Comparison of ENCODE assay signal across 1 cellular context in the genomic region with DNA sequence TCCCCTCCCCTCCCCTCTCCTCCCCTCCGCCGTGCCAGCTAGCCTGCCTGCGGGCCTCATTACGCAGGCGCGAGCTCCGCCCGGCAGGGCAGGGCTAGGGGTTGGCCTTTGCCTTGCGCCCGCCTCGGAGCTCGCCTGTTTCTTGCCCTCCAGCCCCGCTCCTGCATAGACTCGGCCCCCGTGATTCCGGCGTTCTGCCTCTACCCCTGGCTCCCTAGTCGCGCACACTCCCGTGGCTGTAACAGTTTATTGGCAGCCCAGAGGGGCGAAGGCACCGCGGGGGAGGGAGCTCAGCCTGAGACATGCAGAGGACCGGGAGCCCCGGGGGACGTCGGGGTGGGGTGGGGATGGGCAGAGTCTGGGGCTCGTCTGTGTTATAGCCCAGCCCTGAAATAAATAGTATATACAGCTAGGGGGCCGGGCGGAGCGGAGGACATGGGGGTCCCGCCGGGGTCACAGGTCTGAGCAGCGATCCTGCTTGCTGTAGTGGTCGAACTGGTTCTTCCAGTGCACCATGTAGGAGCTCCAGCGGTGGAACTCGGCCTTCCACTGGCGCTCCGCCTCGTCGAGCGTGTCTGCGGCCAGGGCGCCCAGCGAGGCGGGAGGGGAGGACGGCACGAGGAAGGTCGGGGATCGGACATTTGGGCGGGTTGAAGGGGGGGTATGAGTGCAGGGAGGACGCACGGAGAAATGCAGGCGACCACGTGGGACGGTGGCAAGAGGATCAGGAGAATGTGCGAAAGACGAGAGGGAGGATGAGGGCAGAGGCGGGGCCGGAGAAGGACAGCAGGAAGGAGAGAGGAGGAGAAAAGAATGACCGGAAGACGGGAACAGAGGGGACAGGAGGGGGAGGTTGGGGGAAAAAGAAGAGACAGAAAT.
A peak's percentile ranks its signal among the peaks of the same experiment; 100 is the strongest.
TF ChIP-seq lines count a peak whose summit lies in the region.

No MANE protein-coding gene starts in this region.

TF ChIP-seq in K562, 482 proteins besides CTCF, POLR2A, EP300 and RAD21 (continued from another document):
- TF ChIP-seq RREB1 (CRISPR knock-in tag; IDR thresholded peaks at IDR 0.05) (no peak; the same call in 1 of the 2 replicates), PTRF (tag; IDR thresholded peaks at IDR 0.05) (no peak), TRIM24 (IDR thresholded peaks at IDR 0.05) (peak; percentile 45), HMGXB4 (CRISPR knock-in tag; IDR thresholded peaks at IDR 0.05) (no peak), ZNF699 (CRISPR knock-in tag; IDR thresholded peaks at IDR 0.05; ENCODE audit: insufficient replicate concordance) (no peak), KDM5B (IDR thresholded peaks at IDR 0.05; ENCODE audit: insufficient replicate concordance, low read depth, low read length) (peak; percentile 74), HDAC1 (IDR thresholded peaks at IDR 0.05) (peak in 1 of 2 experiments; percentile 98; a peak in 2 of 4 replicates), USF1 (CRISPR knock-in tag; IDR thresholded peaks at IDR 0.05) (peak; percentile 69), TCF7L2 (IDR thresholded peaks at IDR 0.05; ENCODE audit: low read depth, low read length) (no peak), POLR2AphosphoS5 (IDR thresholded peaks at IDR 0.05; ENCODE audit: control insufficient read depth, insufficient read depth, low read depth, low read length) (peak; percentile 70; the same call in 1 of the 2 replicates)
- TF ChIP-seq, protein P1, sequence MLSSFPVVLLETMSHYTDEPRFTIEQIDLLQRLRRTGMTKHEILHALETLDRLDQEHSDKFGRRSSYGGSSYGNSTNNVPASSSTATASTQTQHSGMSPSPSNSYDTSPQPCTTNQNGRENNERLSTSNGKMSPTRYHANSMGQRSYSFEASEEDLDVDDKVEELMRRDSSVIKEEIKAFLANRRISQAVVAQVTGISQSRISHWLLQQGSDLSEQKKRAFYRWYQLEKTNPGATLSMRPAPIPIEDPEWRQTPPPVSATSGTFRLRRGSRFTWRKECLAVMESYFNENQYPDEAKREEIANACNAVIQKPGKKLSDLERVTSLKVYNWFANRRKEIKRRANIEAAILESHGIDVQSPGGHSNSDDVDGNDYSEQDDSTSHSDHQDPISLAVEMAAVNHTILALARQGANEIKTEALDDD (IDR thresholded peaks at IDR 0.05): no peak
- TF ChIP-seq, protein P2, sequence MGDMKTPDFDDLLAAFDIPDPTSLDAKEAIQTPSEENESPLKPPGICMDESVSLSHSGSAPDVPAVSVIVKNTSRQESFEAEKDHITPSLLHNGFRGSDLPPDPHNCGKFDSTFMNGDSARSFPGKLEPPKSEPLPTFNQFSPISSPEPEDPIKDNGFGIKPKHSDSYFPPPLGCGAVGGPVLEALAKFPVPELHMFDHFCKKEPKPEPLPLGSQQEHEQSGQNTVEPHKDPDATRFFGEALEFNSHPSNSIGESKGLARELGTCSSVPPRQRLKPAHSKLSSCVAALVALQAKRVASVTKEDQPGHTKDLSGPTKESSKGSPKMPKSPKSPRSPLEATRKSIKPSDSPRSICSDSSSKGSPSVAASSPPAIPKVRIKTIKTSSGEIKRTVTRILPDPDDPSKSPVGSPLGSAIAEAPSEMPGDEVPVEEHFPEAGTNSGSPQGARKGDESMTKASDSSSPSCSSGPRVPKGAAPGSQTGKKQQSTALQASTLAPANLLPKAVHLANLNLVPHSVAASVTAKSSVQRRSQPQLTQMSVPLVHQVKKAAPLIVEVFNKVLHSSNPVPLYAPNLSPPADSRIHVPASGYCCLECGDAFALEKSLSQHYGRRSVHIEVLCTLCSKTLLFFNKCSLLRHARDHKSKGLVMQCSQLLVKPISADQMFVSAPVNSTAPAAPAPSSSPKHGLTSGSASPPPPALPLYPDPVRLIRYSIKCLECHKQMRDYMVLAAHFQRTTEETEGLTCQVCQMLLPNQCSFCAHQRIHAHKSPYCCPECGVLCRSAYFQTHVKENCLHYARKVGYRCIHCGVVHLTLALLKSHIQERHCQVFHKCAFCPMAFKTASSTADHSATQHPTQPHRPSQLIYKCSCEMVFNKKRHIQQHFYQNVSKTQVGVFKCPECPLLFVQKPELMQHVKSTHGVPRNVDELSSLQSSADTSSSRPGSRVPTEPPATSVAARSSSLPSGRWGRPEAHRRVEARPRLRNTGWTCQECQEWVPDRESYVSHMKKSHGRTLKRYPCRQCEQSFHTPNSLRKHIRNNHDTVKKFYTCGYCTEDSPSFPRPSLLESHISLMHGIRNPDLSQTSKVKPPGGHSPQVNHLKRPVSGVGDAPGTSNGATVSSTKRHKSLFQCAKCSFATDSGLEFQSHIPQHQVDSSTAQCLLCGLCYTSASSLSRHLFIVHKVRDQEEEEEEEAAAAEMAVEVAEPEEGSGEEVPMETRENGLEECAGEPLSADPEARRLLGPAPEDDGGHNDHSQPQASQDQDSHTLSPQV (IDR thresholded peaks at IDR 0.05): peak; percentile 97
- TF ChIP-seq, protein P3, sequence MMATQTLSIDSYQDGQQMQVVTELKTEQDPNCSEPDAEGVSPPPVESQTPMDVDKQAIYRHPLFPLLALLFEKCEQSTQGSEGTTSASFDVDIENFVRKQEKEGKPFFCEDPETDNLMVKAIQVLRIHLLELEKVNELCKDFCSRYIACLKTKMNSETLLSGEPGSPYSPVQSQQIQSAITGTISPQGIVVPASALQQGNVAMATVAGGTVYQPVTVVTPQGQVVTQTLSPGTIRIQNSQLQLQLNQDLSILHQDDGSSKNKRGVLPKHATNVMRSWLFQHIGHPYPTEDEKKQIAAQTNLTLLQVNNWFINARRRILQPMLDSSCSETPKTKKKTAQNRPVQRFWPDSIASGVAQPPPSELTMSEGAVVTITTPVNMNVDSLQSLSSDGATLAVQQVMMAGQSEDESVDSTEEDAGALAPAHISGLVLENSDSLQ (IDR thresholded peaks at IDR 0.05): peak; percentile 76
